Comparison of ENCODE assay signal across 18 cellular contexts in the genomic region with DNA sequence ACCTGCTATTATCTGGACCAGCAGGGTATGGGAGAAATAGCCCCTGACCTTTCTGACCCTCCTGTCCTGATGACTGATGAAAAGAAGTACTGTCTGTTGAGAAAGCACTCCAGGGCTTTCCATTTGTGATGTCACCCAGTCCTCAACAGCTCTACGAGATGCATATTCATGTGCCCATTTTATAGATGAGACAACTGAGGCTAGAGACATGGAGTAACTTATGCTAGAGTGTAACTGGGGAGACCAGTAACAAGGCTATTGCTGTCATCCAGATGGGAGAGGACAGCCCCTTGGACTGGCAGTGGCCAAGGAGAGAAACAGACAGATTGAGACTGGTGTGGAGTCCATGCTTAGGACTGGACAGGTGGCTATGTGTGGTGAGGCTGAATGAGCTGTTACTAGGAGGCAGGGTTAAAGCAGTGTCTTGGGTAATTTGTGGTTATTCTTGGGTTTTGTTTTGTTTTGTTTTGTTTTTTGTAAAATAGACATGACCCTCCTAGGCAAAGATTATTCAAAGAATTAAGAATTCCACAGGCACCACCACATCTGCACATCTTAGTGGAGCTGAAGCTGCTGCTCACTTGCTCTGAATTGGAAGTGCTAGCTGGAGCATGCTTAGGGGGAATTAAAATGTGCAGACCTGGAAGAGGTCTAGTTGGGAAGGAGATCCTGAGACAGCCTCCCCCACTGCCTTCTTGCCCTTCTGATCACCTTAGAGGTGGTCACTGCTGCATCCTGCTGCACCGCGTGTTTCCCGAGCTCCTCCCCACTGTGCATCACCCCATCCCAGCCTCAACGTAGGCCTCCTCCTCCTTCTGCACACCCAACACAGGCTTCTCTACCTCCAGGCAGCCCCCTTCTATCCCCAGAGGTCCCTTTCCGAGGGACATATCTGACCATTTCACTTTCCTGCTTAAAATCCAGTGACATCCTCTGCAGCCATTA. TPM values are rescaled to one million over a fixed set of nuclear protein-coding genes. Genes with fewer than 3 reads are reported as not detected.
A peak's percentile ranks its signal among the peaks of the same experiment; 100 is the strongest.
DNase-seq lines count a peak whose midpoint lies in the region; ATAC-seq and TF ChIP-seq lines count a peak whose summit lies in the region.
"Had no signal": no experiment of that assay in that cellular context is flagged by ENCODE, and none has a peak within 500 bp of the region (broad histone marks: within the 10 kb centered on the region; RNA-seq: fewer than 3 reads in every experiment).

No MANE protein-coding gene starts in this region.

- no peaks in the 10 kb centered on the region for H3K9me3 ChIP-seq in heart right ventricle
- H3K9me3 ChIP-seq: BE2C had no signal

- peak; percentile 26 for DNase-seq in cardiac septum (ENCODE audit: low spot score)
- no peak for DNase-seq in heart right ventricle
- DNase-seq in RPMI7951 (ENCODE audit: low read depth): peak; percentile 29
- DNase-seq in fibroblast of villous mesenchyme (ENCODE audit: low read depth): peak; percentile 43
- DNase-seq in middle frontal gyrus (ENCODE audit: extremely low spot score, low spot score): no peak
- no peak for DNase-seq in stimulated activated CD4-positive, alpha-beta T cell treated with anti-CD3 and anti-CD28 coated beads, Interleukin-4, amount 100 ng/mL, for 1 hour
- no peak for DNase-seq in DMS53 (lab: John Stamatoyannopoulos, UW)
- DNase-seq: 8988T; BE2C; CD4-positive, CD25-positive, alpha-beta regulatory T cell; DMS79 treated with DMSO at 0.1 percent for 48 hours; H7; KBM-7; NCI-H1092; NCI-H1436; NCI-H187 treated with DMSO at 0.1 percent for 48 hours; NCI-H69 had no signal

- ATAC-seq in heart right ventricle: no peak
- ATAC-seq: SK-N-SH treated with all-trans-retinoic acid at 6 μM for 48 hours had no signal

- H3K27me3 ChIP-seq in heart right ventricle: peaks cover 0 to 8% (median 4%) of the 10 kb centered on the region in 7 donors
- H3K27me3 ChIP-seq: BE2C had no signal

- H3K4me1 ChIP-seq in heart right ventricle: peaks cover 0 to 15% (median 0%) of the 10 kb centered on the region in 9 donors
- H3K4me1 ChIP-seq: BE2C had no signal

- H3K4me3 ChIP-seq in heart right ventricle (no peak overlapping the region), fibroblast of villous mesenchyme (ENCODE audit: low read depth, low read length) (no peak overlapping the region)

- intact Hi-C loops in cardiac septum (cut with DNase I): no loop called here
- intact Hi-C loops in heart right ventricle (cut with DNase I): loop anchor here in 4 of 10 donors (5.0 to 10.0 kb wide), 3 partner anchors 162 to 172 kb away; no protein-coding TSS in a partner anchor

- no peak for TF ChIP-seq CTCF in heart right ventricle (IDR thresholded peaks at IDR 0.05)
- no peak for TF ChIP-seq CTCF in fibroblast of villous mesenchyme (IDR thresholded peaks at IDR 0.05; ENCODE audit: insufficient read depth, low read depth, low read length)

- WGBS in heart right ventricle, 2 donors: 68% methylated on average over 6 of the region's 6 CpGs

- no peak overlapping the region for H3K27ac ChIP-seq in heart right ventricle

- H3K36me3 ChIP-seq in heart right ventricle: no peaks in the 10 kb centered on the region
- H3K36me3 ChIP-seq: BE2C had no signal

RNA-seq across cellular contexts. Expression of gene HRH1, which starts 8.4 kb away (rescaled TPM):
- total RNA-seq in cardiac septum (4.8 TPM), heart right ventricle (1 to 10 TPM in 8 of 10 donors, under 1 TPM in 2; 0.57 to 3.1 (median 1.5) TPM), fibroblast of villous mesenchyme (13.2 and 26.8 TPM in 2 replicates)
- polyA plus RNA-seq in heart right ventricle: under 1 TPM; 0.74 to 0.80 TPM
- 18.8 and 22.6 TPM in 2 replicates for total RNA-seq in RPMI7951 (2014; rRNA removed; shearing (Covaris generic))
- total RNA-seq: H7 had no signal

Comparison
In these comparisons a context has a peak if more than half of its experiments do, and no peak if none do; other contexts are left out.
1. DNase-seq: peak in cardiac septum (single experiment), RPMI7951 (single experiment) and fibroblast of villous mesenchyme (single experiment); none in heart right ventricle (0 of 2), middle frontal gyrus (single experiment), stimulated activated CD4-positive, alpha-beta T cell treated with anti-CD3 and anti-CD28 coated beads, Interleukin-4, amount 100 ng/mL, for 1 hour (single experiment) and DMS53 (single experiment).